Comparison of ENCODE assay signal across 8 cellular contexts in the genomic region with DNA sequence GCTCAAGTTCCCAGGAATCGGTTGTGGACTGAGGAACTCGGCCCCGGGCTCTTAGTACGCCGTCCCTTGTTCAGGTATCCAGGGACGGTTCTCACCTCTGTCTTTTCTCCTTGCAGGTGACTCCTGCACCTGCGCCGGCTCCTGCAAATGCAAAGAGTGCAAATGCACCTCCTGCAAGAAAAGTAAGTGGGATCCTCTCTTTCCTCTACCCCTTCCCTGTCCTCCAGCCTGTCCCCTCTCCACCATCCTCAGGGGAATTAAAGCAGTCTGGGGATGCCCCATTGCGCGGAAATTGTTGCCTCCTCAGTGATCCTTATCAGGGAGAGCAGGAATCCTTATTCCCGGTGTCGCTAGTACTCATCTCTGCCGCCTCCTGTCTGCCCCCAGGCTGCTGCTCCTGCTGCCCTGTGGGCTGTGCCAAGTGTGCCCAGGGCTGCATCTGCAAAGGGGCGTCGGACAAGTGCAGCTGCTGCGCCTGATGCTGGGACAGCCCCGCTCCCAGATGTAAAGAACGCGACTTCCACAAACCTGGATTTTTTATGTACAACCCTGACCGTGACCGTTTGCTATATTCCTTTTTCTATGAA. TPM values are rescaled to one million over a fixed set of nuclear protein-coding genes. Genes with fewer than 3 reads are reported as not detected.
DNase-seq lines count a peak whose midpoint lies in the region; ATAC-seq and TF ChIP-seq lines count a peak whose summit lies in the region.

No MANE protein-coding gene starts in this region.

- H3K4me1 ChIP-seq in cardiac muscle cell (ENCODE audit: low read depth): peaks cover 11% of the 10 kb centered on the region
- peaks cover 17% of the 10 kb centered on the region for H3K4me1 ChIP-seq in right cardiac atrium (ENCODE audit: control insufficient read depth, insufficient read depth, low read length)
- peaks cover 65 to 77% (median 77%) of the 10 kb centered on the region in 3 donors for H3K4me1 ChIP-seq in skeletal muscle tissue (ENCODE audit: control insufficient read depth in 3 of 3, insufficient read depth in 3 of 3, low read length in 3 of 3)

- H3K4me3 Mint-ChIP-seq in activated CD8-positive, alpha-beta T cell treated with anti-CD3 and anti-CD28 coated beads for 36 hours: peak overlapping the region; percentile 81

- CTCF ChIA-PET in activated CD8-positive, alpha-beta T cell treated with anti-CD3 and anti-CD28 coated beads for 36 hours (lab: Charles Lee): interaction anchor here (0.6 to 1.7 kb wide), 5 partner anchors 9 to 93 kb away, joined by 3 to 5 read pairs (median 4); a partner anchor contains a TSS

- POLR2A ChIA-PET in activated CD8-positive, alpha-beta T cell treated with anti-CD3 and anti-CD28 coated beads for 36 hours (lab: Charles Lee): interaction anchor here (1.4 to 1.7 kb wide), 3 partner anchors 12 to 100 kb away, joined by 3 to 6 read pairs (median 3); no protein-coding TSS in a partner anchor

- ATAC-seq in Right ventricle myocardium inferior: no peak
- no peak for ATAC-seq in activated CD8-positive, alpha-beta T cell treated with anti-CD3 and anti-CD28 coated beads for 36 hours
- no peak for ATAC-seq in right cardiac atrium
- ATAC-seq in GM19455 (IDR thresholded peaks at IDR 0.05; ENCODE audit: unreplicated experiment): no peak
- no peak for ATAC-seq in GM21576 (IDR thresholded peaks at IDR 0.05; ENCODE audit: unreplicated experiment)

- 1% methylated on average over 21 of the region's 21 CpGs for WGBS in right cardiac atrium

- peak overlapping the region; percentile 62 to 93 (median 76) for H3K9ac ChIP-seq in skeletal muscle tissue (ENCODE audit: low read depth in 1 of 3, low read length in 3 of 3)

- H3K27me3 ChIP-seq in cardiac muscle cell (peaks cover 70% of the 10 kb centered on the region), right cardiac atrium (ENCODE audit: control insufficient read depth, insufficient read depth) (no peaks in the 10 kb centered on the region), skeletal muscle tissue (ENCODE audit: control insufficient read depth in 3 of 3, insufficient read depth in 3 of 3, low read length in 3 of 3) (no peaks in the 10 kb centered on the region)

- peak overlapping the region; percentile 94 for H3K27ac Mint-ChIP-seq in activated CD8-positive, alpha-beta T cell treated with anti-CD3 and anti-CD28 coated beads for 36 hours

- H3K9me3 ChIP-seq in cardiac muscle cell (ENCODE audit: low read depth) (no peaks in the 10 kb centered on the region), right cardiac atrium (ENCODE audit: control insufficient read depth, low read length) (no peaks in the 10 kb centered on the region), skeletal muscle tissue (ENCODE audit: control insufficient read depth in 3 of 3, low read length in 3 of 3) (no peaks in the 10 kb centered on the region)

- DNase-seq in cardiac muscle cell (ENCODE audit: low read depth in 1 of 2, low spot score in 1 of 2): no peak
- DNase-seq in Right ventricle myocardium inferior (ENCODE audit: missing footprints): no peak
- DNase-seq in activated CD8-positive, alpha-beta T cell treated with anti-CD3 and anti-CD28 coated beads for 36 hours: peak; percentile 33
- DNase-seq in right cardiac atrium: peak in 2 of 3 donors; percentile 23 to 67
- no peak for DNase-seq in NCI-H510A (lab: John Stamatoyannopoulos, UW)

- TF ChIP-seq CTCF in cardiac muscle cell (IDR thresholded peaks at IDR 0.05; ENCODE audit: low read depth, low read length): no peak
- TF ChIP-seq CTCF in activated CD8-positive, alpha-beta T cell treated with anti-CD3 and anti-CD28 coated beads for 36 hours (IDR thresholded peaks at IDR 0.05): no peak

- no peaks in the 10 kb centered on the region for H3K9me3 Mint-ChIP-seq in activated CD8-positive, alpha-beta T cell treated with anti-CD3 and anti-CD28 coated beads for 36 hours

- H3K36me3 ChIP-seq in cardiac muscle cell (no peaks in the 10 kb centered on the region), skeletal muscle tissue (ENCODE audit: control insufficient read depth in 3 of 3, insufficient read depth in 3 of 3, low read length in 3 of 3) (no peaks in the 10 kb centered on the region)

- intact Hi-C loops in Right ventricle myocardium inferior (cut with DNase I): loop anchor here (1.0 kb wide), 2 partner anchors 8 to 17 kb away; no protein-coding TSS in a partner anchor
- intact Hi-C loops in activated CD8-positive, alpha-beta T cell treated with anti-CD3 and anti-CD28 coated beads for 36 hours (cut with micrococcal nuclease): no loop called here
- intact Hi-C loops in right cardiac atrium (cut with DNase I): loop anchor here in 3 of 4 donors (2.0 to 10.0 kb wide), 3 partner anchors 16 to 96 kb away; a partner anchor contains a TSS

- H3K4me1 Mint-ChIP-seq in activated CD8-positive, alpha-beta T cell treated with anti-CD3 and anti-CD28 coated beads for 36 hours (ENCODE audit: low read depth): peaks cover 64% of the 10 kb centered on the region

- peaks cover 2% of the 10 kb centered on the region for H3K36me3 Mint-ChIP-seq in activated CD8-positive, alpha-beta T cell treated with anti-CD3 and anti-CD28 coated beads for 36 hours (ENCODE audit: low read depth)

- no peaks in the 10 kb centered on the region for H3K27me3 Mint-ChIP-seq in activated CD8-positive, alpha-beta T cell treated with anti-CD3 and anti-CD28 coated beads for 36 hours

- peak overlapping the region; percentile 18 for H3K4me3 ChIP-seq in cardiac muscle cell
- peak overlapping the region; percentile 68 for H3K4me3 ChIP-seq in right cardiac atrium (ENCODE audit: low read length)
- peak overlapping the region; percentile 75 to 89 (median 89) for H3K4me3 ChIP-seq in skeletal muscle tissue (ENCODE audit: low read length in 3 of 3)

- H3K27ac ChIP-seq in cardiac muscle cell: no peak overlapping the region
- peak overlapping the region; percentile 90 for H3K27ac ChIP-seq in right cardiac atrium (ENCODE audit: low read length)
- H3K27ac ChIP-seq in skeletal muscle tissue (ENCODE audit: low read depth, low read length): peak overlapping the region; percentile 98

RNA-seq across cellular contexts. Expression of a gene that starts 0.6 kb away (rescaled TPM):
- total RNA-seq in cardiac muscle cell (0.28 TPM in 1 of 2 replicates, not detected in the other), Right ventricle myocardium inferior (95.2 TPM), right cardiac atrium (100 to 1,000 TPM in 1 of 4 donors, 10 to 100 TPM in 3; 55.6 to 154 (median 83.4) TPM), skeletal muscle tissue (2.1 TPM)
- polyA plus RNA-seq in cardiac muscle cell (1.6 and 2.1 TPM in 2 replicates), right cardiac atrium (140 TPM)
- total RNA-seq in activated CD8-positive, alpha-beta T cell treated with anti-CD3 and anti-CD28 coated beads for 36 hours: 100 to 1,000 TPM; 141 to 144 TPM

RNA-seq across cellular contexts. Expression of a gene that starts 16.6 kb away (rescaled TPM):
- total RNA-seq in cardiac muscle cell: 3.6 and 9.1 TPM in 2 replicates
- 4.5 and 4.7 TPM in 2 replicates for polyA plus RNA-seq in cardiac muscle cell
- 136 TPM for total RNA-seq in Right ventricle myocardium inferior
- total RNA-seq in activated CD8-positive, alpha-beta T cell treated with anti-CD3 and anti-CD28 coated beads for 36 hours: 10 to 100 TPM; 22.1 to 23.3 TPM
- total RNA-seq in right cardiac atrium: 10 to 100 TPM; 58.7 to 88.4 (median 68.4) TPM
- polyA plus RNA-seq in right cardiac atrium: 129 TPM
- total RNA-seq in skeletal muscle tissue: 18.8 TPM

RNA-seq across cellular contexts. Expression of a gene that starts 19.6 kb away (rescaled TPM):
- not detected in 2 replicates for total RNA-seq in cardiac muscle cell
- 1.0 TPM in 1 of 2 replicates, not detected in the other for polyA plus RNA-seq in cardiac muscle cell
- total RNA-seq in Right ventricle myocardium inferior: 5.9 TPM
- 10 to 100 TPM; 30.7 to 33.6 TPM for total RNA-seq in activated CD8-positive, alpha-beta T cell treated with anti-CD3 and anti-CD28 coated beads for 36 hours
- total RNA-seq in right cardiac atrium: 1 to 10 TPM; 2.0 to 6.1 (median 3.3) TPM
- polyA plus RNA-seq in right cardiac atrium: 24.7 TPM
- total RNA-seq in skeletal muscle tissue: 1.0 TPM

RNA-seq across cellular contexts. Expression of a gene that starts 23.5 kb away (rescaled TPM):
- not detected in 2 replicates for total RNA-seq in cardiac muscle cell
- polyA plus RNA-seq in cardiac muscle cell: not detected in 2 replicates
- 6.7 TPM for total RNA-seq in Right ventricle myocardium inferior
- total RNA-seq in activated CD8-positive, alpha-beta T cell treated with anti-CD3 and anti-CD28 coated beads for 36 hours: not detected
- total RNA-seq in right cardiac atrium: 10 to 100 TPM in 1 of 4 donors, 1 to 10 TPM in 3; 3.0 to 26.7 (median 6.6) TPM
- polyA plus RNA-seq in right cardiac atrium: 18.0 TPM
- total RNA-seq in skeletal muscle tissue: 2.1 TPM

RNA-seq across cellular contexts. Expression of a gene that starts 29.5 kb away (rescaled TPM):
- not detected in 2 replicates for total RNA-seq in cardiac muscle cell
- polyA plus RNA-seq in cardiac muscle cell: not detected in 2 replicates
- total RNA-seq in Right ventricle myocardium inferior: 2.9 TPM
- not detected for total RNA-seq in activated CD8-positive, alpha-beta T cell treated with anti-CD3 and anti-CD28 coated beads for 36 hours
- total RNA-seq in right cardiac atrium: 10 to 100 TPM in 1 of 4 donors, 1 to 10 TPM in 3; 1.6 to 27.5 (median 6.0) TPM
- 73.4 TPM for polyA plus RNA-seq in right cardiac atrium
- not detected for total RNA-seq in skeletal muscle tissue

Comparison
In these comparisons a context has a peak if more than half of its experiments do, and no peak if none do; other contexts are left out.
1. DNase-seq: peak in activated CD8-positive, alpha-beta T cell treated with anti-CD3 and anti-CD28 coated beads for 36 hours (single experiment) and right cardiac atrium (2 of 3); none in cardiac muscle cell (0 of 2), Right ventricle myocardium inferior (single experiment) and NCI-H510A (single experiment).
2. RNA of a gene that starts 0.6 kb away (total RNA-seq): 141 to 144 TPM in activated CD8-positive, alpha-beta T cell treated with anti-CD3 and anti-CD28 coated beads for 36 hours, 95.2 TPM in Right ventricle myocardium inferior (single experiment) and 55.6 to 154 TPM in right cardiac atrium; 2.1 TPM in skeletal muscle tissue (single experiment) and 0.28 TPM in cardiac muscle cell; every median in the first group is over 10 times any median in the second.
3. H3K4me3 ChIP-seq: peak in every context shown above with its lines; median percentile 89 in skeletal muscle tissue; 68 in right cardiac atrium; 18 in cardiac muscle cell.